29 cellular contexts compared by ENCODE assay signal in genomic region chr15:67422296-67422695, GRCh38.
A peak's percentile ranks its signal among the peaks of the same experiment; 100 is the strongest.
DNase-seq lines count a peak whose midpoint lies in the region; ATAC-seq and TF ChIP-seq lines count a peak whose summit lies in the region.
"Had no signal": no experiment of that assay in that cellular context is flagged by ENCODE, and none has a peak within 500 bp of the region (broad histone marks: within the 10 kb centered on the region; RNA-seq: fewer than 3 reads in every experiment).

No MANE protein-coding gene starts in this region.

- H3K79me2 ChIP-seq in HCT116 (ENCODE audit: insufficient read depth, low read length): no peaks in the 10 kb centered on the region

- H3K27ac Mint-ChIP-seq in activated CD8-positive, alpha-beta T cell treated with anti-CD3 and anti-CD28 coated beads for 36 hours: no peak overlapping the region
- H3K27ac Mint-ChIP-seq: activated CD4-positive, alpha-beta memory T cell treated with anti-CD3 and anti-CD28 coated beads, Interleukin-2, amount 10 ng/mL, durations not matched to agents 7 days and 5 days; activated naive CD8-positive, alpha-beta T cell; activated T-helper 2 cell treated with anti-CD3 and anti-CD28 coated beads, Interferon-gamma antibody, Interleukin-2, Interleukin-4, amounts not matched to agents 10 μg/mL and 5 μg/mL and 100 μg/mL, durations not matched to agents 14 hours and 24 hours and 36 hours; nephron progenitor cell; T-helper 1 cell treated with Interleukin-12 subunit alpha and Interleukin-12 subunit beta and Interleukin-4 antibody, amounts not matched to agents 30 μg/mL and 1 μg/mL, for 36 hours had no signal

- no peak overlapping the region for H3K4me3 ChIP-seq in HCT116 (replicated peaks in 1 of 2; ENCODE audit: low read depth in 1 of 2, low read length in 2 of 2)
- no peak overlapping the region for H3K4me3 ChIP-seq in RWPE2 (ENCODE audit: severe bottlenecking)
- H3K4me3 ChIP-seq in epithelial cell of proximal tubule (ENCODE audit: low read depth, low read length): no peak overlapping the region
- H3K4me3 ChIP-seq in prostate gland: no peak overlapping the region
- H3K4me3 ChIP-seq: ascending aorta, esophagus squamous epithelium, gastrocnemius medialis, pancreas, right atrium auricular region, smooth muscle cell, stomach, tibial artery had no signal

- H3K9me3 ChIP-seq in HCT116 (ENCODE audit: control insufficient read depth in 1 of 2, insufficient read depth in 1 of 2, low read depth in 1 of 2, low read length in 2 of 2) (no peaks in the 10 kb centered on the region), RWPE2 (ENCODE audit: severe bottlenecking) (no peaks in the 10 kb centered on the region), prostate gland (no peaks in the 10 kb centered on the region)
- H3K9me3 ChIP-seq: ascending aorta, esophagus squamous epithelium, gastrocnemius medialis, pancreas, right atrium auricular region, stomach, tibial artery had no signal

- H3K9me2 ChIP-seq in HCT116 (ENCODE audit: insufficient read depth): no peaks in the 10 kb centered on the region

- H3K4me3 Mint-ChIP-seq in activated CD8-positive, alpha-beta T cell treated with anti-CD3 and anti-CD28 coated beads for 36 hours: no peak overlapping the region
- H3K4me3 Mint-ChIP-seq: activated CD4-positive, alpha-beta memory T cell treated with anti-CD3 and anti-CD28 coated beads, Interleukin-2, amount 10 ng/mL, durations not matched to agents 7 days and 5 days; activated naive CD8-positive, alpha-beta T cell; nephron progenitor cell; T-helper 1 cell treated with Interleukin-12 subunit alpha and Interleukin-12 subunit beta and Interleukin-4 antibody, amounts not matched to agents 30 μg/mL and 1 μg/mL, for 36 hours had no signal

- TF ChIP-seq POLR2A in HCT116 (IDR thresholded peaks at IDR 0.05; ENCODE audit: borderline replicate concordance, extremely low read depth, insufficient read depth, insufficient read length): no peak
- TF ChIP-seq POLR2A in prostate gland (IDR thresholded peaks at IDR 0.05): no peak

- H3K4me1 Mint-ChIP-seq in activated CD8-positive, alpha-beta T cell treated with anti-CD3 and anti-CD28 coated beads for 36 hours (ENCODE audit: low read depth): no peaks in the 10 kb centered on the region
- H3K4me1 Mint-ChIP-seq: activated CD4-positive, alpha-beta memory T cell treated with anti-CD3 and anti-CD28 coated beads, Interleukin-2, amount 10 ng/mL, durations not matched to agents 7 days and 5 days had no signal

- intact Hi-C loops in HCT116 (cut with micrococcal nuclease): no loop called here
- intact Hi-C loops in prostate gland (cut with DNase I): no loop called here
- intact Hi-C loops in activated CD8-positive, alpha-beta T cell treated with anti-CD3 and anti-CD28 coated beads for 36 hours (cut with micrococcal nuclease): no loop called here

- H3K27me3 ChIP-seq in HCT116 (ENCODE audit: insufficient read depth, low read length): no peaks in the 10 kb centered on the region
- H3K27me3 ChIP-seq in RWPE2 (ENCODE audit: insufficient read depth, poor library complexity, severe bottlenecking): no peaks in the 10 kb centered on the region
- no peaks in the 10 kb centered on the region for H3K27me3 ChIP-seq in prostate gland (replicated peaks; ENCODE audit: insufficient read depth)
- H3K27me3 ChIP-seq: ascending aorta, esophagus squamous epithelium, gastrocnemius medialis, pancreas, right atrium auricular region, stomach, tibial artery had no signal

- H3K27ac ChIP-seq in HCT116 (ENCODE audit: low read depth, low read length) (no peak overlapping the region), RWPE2 (ENCODE audit: poor library complexity, severe bottlenecking) (no peak overlapping the region), prostate gland (no peak overlapping the region)
- H3K27ac ChIP-seq: ascending aorta, esophagus squamous epithelium, gastrocnemius medialis, pancreas, right atrium auricular region, stomach, tibial artery had no signal

- no peaks in the 10 kb centered on the region for H3K36me3 ChIP-seq in HCT116 (ENCODE audit: control insufficient read depth in 1 of 2, insufficient read depth in 2 of 2, low read length in 2 of 2)
- no peaks in the 10 kb centered on the region for H3K36me3 ChIP-seq in RWPE2 (ENCODE audit: low read depth)
- H3K36me3 ChIP-seq in prostate gland: no peaks in the 10 kb centered on the region
- H3K36me3 ChIP-seq: ascending aorta, esophagus squamous epithelium, pancreas, right atrium auricular region, tibial artery had no signal

- no peaks in the 10 kb centered on the region for H3K36me3 Mint-ChIP-seq in activated CD8-positive, alpha-beta T cell treated with anti-CD3 and anti-CD28 coated beads for 36 hours (ENCODE audit: low read depth)

- H3K9ac ChIP-seq in HCT116 (ENCODE audit: low read length): no peak overlapping the region

- H2AFZ ChIP-seq in HCT116 (ENCODE audit: low read depth, low read length, poor library complexity, severe bottlenecking): no peak overlapping the region

- no peaks in the 10 kb centered on the region for H3K27me3 Mint-ChIP-seq in activated CD8-positive, alpha-beta T cell treated with anti-CD3 and anti-CD28 coated beads for 36 hours
- H3K27me3 Mint-ChIP-seq: activated CD4-positive, alpha-beta memory T cell treated with anti-CD3 and anti-CD28 coated beads, Interleukin-2, amount 10 ng/mL, durations not matched to agents 7 days and 5 days; activated naive CD8-positive, alpha-beta T cell had no signal

- CTCF ChIA-PET in HCT116 (lab: Charles Lee): no interaction called here
- CTCF ChIA-PET in activated CD8-positive, alpha-beta T cell treated with anti-CD3 and anti-CD28 coated beads for 36 hours (lab: Charles Lee): interaction anchor here (2.2 kb wide), 1 partner anchor 11 kb away, joined by 10 read pairs; no protein-coding TSS in a partner anchor

- no TSS peak for BruUV-seq in HCT116 (replicated peaks; lab: Mats Ljungman, UMichigan)

- peak; percentile 65 for ATAC-seq in HCT116
- ATAC-seq in RWPE2 (ENCODE audit: low read depth): peak; percentile 51; the same call in 1 of the 3 replicates
- no peak for ATAC-seq in GM18511 (IDR thresholded peaks at IDR 0.05; ENCODE audit: unreplicated experiment)
- no peak for ATAC-seq in activated CD8-positive, alpha-beta T cell treated with anti-CD3 and anti-CD28 coated beads for 36 hours
- ATAC-seq: gastrocnemius medialis, pancreas had no signal

- RAD21 ChIA-PET in HCT116 (lab: Charles Lee; ENCODE audit: low non-redundant PET in 1 of 2, low total read pairs in 2 of 2, uncharacterized antibody in 2 of 2, unreplicated experiment in 2 of 2): no interaction called here

- POLR2A ChIA-PET in HCT116 (lab: Charles Lee): no interaction called here
- POLR2A ChIA-PET in activated CD8-positive, alpha-beta T cell treated with anti-CD3 and anti-CD28 coated beads for 36 hours (lab: Charles Lee): no interaction called here

- DNase-seq in NCI-H2171 treated with DMSO at 0.1 percent for 48 hours (lab: John Stamatoyannopoulos, UW) (peak; percentile 6), NCI-H2171 (lab: John Stamatoyannopoulos, UW) (no peak), HCT116 (ENCODE audit: low read depth, low spot score) (no peak), RWPE2 (ENCODE audit: low spot score) (no peak), epithelial cell of proximal tubule (ENCODE audit: low read depth) (no peak), prostate gland (ENCODE audit: low spot score) (no peak)
- no peak for DNase-seq in activated CD8-positive, alpha-beta T cell treated with anti-CD3 and anti-CD28 coated beads for 36 hours
- DNase-seq: ACHN; activated CD4-positive, alpha-beta memory T cell treated with anti-CD3 and anti-CD28 coated beads, Interleukin-2, amount 10 ng/mL, durations not matched to agents 7 days and 5 days; activated CD4-positive, CD25-positive, alpha-beta regulatory T cell treated with anti-CD3 and anti-CD28 coated beads, Interleukin-2, amount 50 U/mL, for 72 hours; esophagus squamous epithelium; gastrocnemius medialis; GF-D8; GOT3; mammary epithelial cell; nephron progenitor cell; pancreas; RPMI8226; stimulated activated CD4-positive, alpha-beta T cell treated with anti-CD3 and anti-CD28 coated beads, Interleukin-1b, Interleukin-23, amount 100 ng/mL, for 48 hours; stimulated activated CD8-positive, alpha-beta memory T cell treated with anti-CD3 and anti-CD28 coated beads, Interleukin-4, amount 100 ng/mL, for 48 hours; stomach; tibial artery had no signal

- peak; percentile 8 to 31 (median 11); a peak in 1 of 6 replicates for TF ChIP-seq CTCF in HCT116 (IDR thresholded peaks at IDR 0.05 in 2 of 3, conservative IDR thresholded peaks at IDR 0.05 in 1 of 3; ENCODE audit: borderline replicate concordance in 1 of 3, insufficient read depth in 1 of 3, low read depth in 2 of 3, low read length in 2 of 3)
- peak; percentile 46 for TF ChIP-seq CTCF in RWPE2 (IDR thresholded peaks at IDR 0.05; ENCODE audit: poor library complexity, severe bottlenecking)
- peak; percentile 23 for TF ChIP-seq CTCF in epithelial cell of proximal tubule (conservative IDR thresholded peaks at IDR 0.05; ENCODE audit: low read depth, low read length)
- no peak for TF ChIP-seq CTCF in prostate gland (IDR thresholded peaks at IDR 0.05)
- no peak for TF ChIP-seq CTCF in activated CD8-positive, alpha-beta T cell treated with anti-CD3 and anti-CD28 coated beads for 36 hours (IDR thresholded peaks at IDR 0.05)

- H3K4me1 ChIP-seq in HCT116 (ENCODE audit: control insufficient read depth in 1 of 2, insufficient read depth in 2 of 2, low read length in 2 of 2) (no peaks in the 10 kb centered on the region), RWPE2 (ENCODE audit: insufficient read depth, poor library complexity, severe bottlenecking) (no peaks in the 10 kb centered on the region), prostate gland (replicated peaks) (no peaks in the 10 kb centered on the region)
- H3K4me1 ChIP-seq: ascending aorta, esophagus squamous epithelium, gastrocnemius medialis, pancreas, right atrium auricular region, tibial artery had no signal

- no peaks in the 10 kb centered on the region for H3K9me3 Mint-ChIP-seq in activated CD8-positive, alpha-beta T cell treated with anti-CD3 and anti-CD28 coated beads for 36 hours
- H3K9me3 Mint-ChIP-seq: activated CD4-positive, alpha-beta memory T cell treated with anti-CD3 and anti-CD28 coated beads, Interleukin-2, amount 10 ng/mL, durations not matched to agents 7 days and 5 days; activated T-helper 2 cell treated with anti-CD3 and anti-CD28 coated beads, Interferon-gamma antibody, Interleukin-2, Interleukin-4, amounts not matched to agents 10 μg/mL and 5 μg/mL and 100 μg/mL, durations not matched to agents 14 hours and 24 hours and 36 hours; nephron progenitor cell; T-helper 1 cell treated with Interleukin-12 subunit alpha and Interleukin-12 subunit beta and Interleukin-4 antibody, amounts not matched to agents 30 μg/mL and 1 μg/mL, for 36 hours had no signal

- peak; percentile 48; the same call in 1 of the 2 replicates for TF ChIP-seq RAD21 in HCT116 (IDR thresholded peaks at IDR 0.05; ENCODE audit: low read depth)

- no peaks in the 10 kb centered on the region for H4K20me1 ChIP-seq in HCT116 (ENCODE audit: insufficient read depth)

- 76% methylated on average over 1 of the region's 1 CpG for WGBS in prostate gland

- H3K4me2 ChIP-seq in HCT116 (ENCODE audit: low read length): no peak overlapping the region
- H3K4me2 ChIP-seq: smooth muscle cell had no signal

TF ChIP-seq in HCT116, 20 proteins besides CTCF, POLR2A, EP300 and RAD21 (continues in another document):
- TF ChIP-seq TCF7L2 (IDR thresholded peaks at IDR 0.05; ENCODE audit: borderline replicate concordance, extremely low read depth, insufficient read depth, insufficient read length): peak; percentile 17

Comparison
In these comparisons a context has a peak if more than half of its experiments do, and no peak if none do; other contexts are left out.
1. ATAC-seq: peak in HCT116 (single experiment) and RWPE2 (single experiment); none in GM18511 (single experiment) and activated CD8-positive, alpha-beta T cell treated with anti-CD3 and anti-CD28 coated beads for 36 hours (single experiment).
2. CTCF ChIP-seq: peak in HCT116 (3 of 3), RWPE2 (single experiment) and epithelial cell of proximal tubule (single experiment); none in prostate gland (0 of 4) and activated CD8-positive, alpha-beta T cell treated with anti-CD3 and anti-CD28 coated beads for 36 hours (single experiment).